In genomic region chr11:116856423-116856822, GRCh38 we compare ENCODE assay signal across 34 cellular contexts. TPM values are rescaled to one million over a fixed set of nuclear protein-coding genes. Genes with fewer than 3 reads are reported as not detected.
DNase-seq lines count a peak whose midpoint lies in the region; ATAC-seq and TF ChIP-seq lines count a peak whose summit lies in the region.
"Had no signal": no experiment of that assay in that cellular context is flagged by ENCODE, and none has a peak within 500 bp of the region (broad histone marks: within the 10 kb centered on the region; RNA-seq: fewer than 3 reads in every experiment).

No MANE protein-coding gene starts in this region.

- ATAC-seq in activated naive CD8-positive, alpha-beta T cell treated with anti-CD3 and anti-CD28 coated beads, Interleukin-2, amount 10 ng/mL, durations not matched to agents 7 days and 5 days (ENCODE audit: low read depth), result no peak
- ATAC-seq in activated naive CD8-positive, alpha-beta T cell treated with anti-CD3 and anti-CD28 coated beads, Interleukin-2, amount 50 U/mL, for 24 hours, result no peak
- no peak for ATAC-seq in HG03097 (IDR thresholded peaks at IDR 0.05; ENCODE audit: low FRiP score, unreplicated experiment)
- ATAC-seq: activated CD4-positive, CD25-positive, alpha-beta regulatory T cell treated with anti-CD3 and anti-CD28 coated beads, Interleukin-2, amount 50 U/mL, for 24 hours; activated T-cell treated with anti-CD3 and anti-CD28 coated beads, Interleukin-2, amount 50 U/mL, for 4 hours; esophagus mucosa; GM23338; left lung; stimulated activated naive CD8-positive, alpha-beta T cell treated with anti-CD3 and anti-CD28 coated beads, Interleukin-15, Interleukin-2, amounts not matched to agents 100 U/mL and 50 U/mL, for 24 hours had no signal

- peaks cover 32% of the 10 kb centered on the region for H3K36me3 Mint-ChIP-seq in activated naive CD8-positive, alpha-beta T cell treated with anti-CD3 and anti-CD28 coated beads, Interleukin-2, amount 10 ng/mL, durations not matched to agents 7 days and 5 days
- H3K36me3 Mint-ChIP-seq in activated naive CD8-positive, alpha-beta T cell treated with anti-CD3 and anti-CD28 coated beads, Interleukin-2, amount 50 U/mL, for 24 hours (ENCODE audit: low read depth), result peaks cover 33% of the 10 kb centered on the region

- H3K27me3 Mint-ChIP-seq in activated naive CD8-positive, alpha-beta T cell treated with anti-CD3 and anti-CD28 coated beads, Interleukin-2, amount 10 ng/mL, durations not matched to agents 7 days and 5 days, result no peaks in the 10 kb centered on the region
- H3K27me3 Mint-ChIP-seq in activated naive CD8-positive, alpha-beta T cell treated with anti-CD3 and anti-CD28 coated beads, Interleukin-2, amount 50 U/mL, for 24 hours, result no peaks in the 10 kb centered on the region
- H3K27me3 Mint-ChIP-seq: IgD-negative memory B cell had no signal

- peak; percentile 17 for DNase-seq in NCI-H2171 treated with DMSO at 0.1 percent for 48 hours (lab: John Stamatoyannopoulos, UW)
- DNase-seq in NCI-H2171 (lab: John Stamatoyannopoulos, UW), result no peak
- no peak for DNase-seq in activated naive CD8-positive, alpha-beta T cell treated with anti-CD3 and anti-CD28 coated beads, Interleukin-2, amount 10 ng/mL, durations not matched to agents 7 days and 5 days
- no peak for DNase-seq in activated naive CD8-positive, alpha-beta T cell treated with anti-CD3 and anti-CD28 coated beads, Interleukin-2, amount 50 U/mL, for 24 hours
- DNase-seq in dorsolateral prefrontal cortex, result no peak
- no peak for DNase-seq in substantia nigra (lab: John Stamatoyannopoulos, UW)
- DNase-seq in NOMO-1 treated with dmso at 0.1 percent for 144 hours (lab: John Stamatoyannopoulos, UW; ENCODE audit: unreplicated experiment), result no peak
- DNase-seq: activated naive CD4-positive, alpha-beta T cell treated with anti-CD3 and anti-CD28 coated beads for 36 hours; activated T-cell treated with anti-CD3 and anti-CD28 coated beads, Interleukin-2, amount 50 U/mL, for 4 hours; C1 segment of cervical spinal cord; cortex of kidney; endodermal cell; left lung; mesenchymal stem cell; NCI-H146; NCI-H2107; NCI-H446; NCI-H82; posterior cingulate gyrus; stimulated activated CD4-positive, alpha-beta T cell treated with anti-CD3 and anti-CD28 coated beads, Interleukin-1b, Interleukin-23, amount 100 ng/mL, for 48 hours; stimulated activated naive CD8-positive, alpha-beta T cell treated with anti-CD3 and anti-CD28 coated beads, Interleukin-15, Interleukin-2, amounts not matched to agents 100 U/mL and 50 U/mL, for 24 hours had no signal

- H3K4me3 Mint-ChIP-seq in activated naive CD8-positive, alpha-beta T cell treated with anti-CD3 and anti-CD28 coated beads, Interleukin-2, amount 10 ng/mL, durations not matched to agents 7 days and 5 days, result no peak overlapping the region
- H3K4me3 Mint-ChIP-seq in activated naive CD8-positive, alpha-beta T cell treated with anti-CD3 and anti-CD28 coated beads, Interleukin-2, amount 50 U/mL, for 24 hours, result no peak overlapping the region
- H3K4me3 Mint-ChIP-seq: activated naive CD4-positive, alpha-beta T cell treated with anti-CD3 and anti-CD28 coated beads for 36 hours; activated T-cell treated with anti-CD3 and anti-CD28 coated beads, Interleukin-2, amount 50 U/mL, for 4 hours; endodermal cell; GM23338; IgD-negative memory B cell had no signal

- no peak for TF ChIP-seq CTCF in dorsolateral prefrontal cortex (IDR thresholded peaks at IDR 0.05 in 54 of 56, conservative IDR thresholded peaks at IDR 0.05 in 2 of 56; ENCODE audit: low read depth in 1 of 56, partially characterized antibody in 56 of 56)

- H3K27ac Mint-ChIP-seq in activated naive CD8-positive, alpha-beta T cell treated with anti-CD3 and anti-CD28 coated beads, Interleukin-2, amount 10 ng/mL, durations not matched to agents 7 days and 5 days, result peak overlapping the region; percentile 25
- H3K27ac Mint-ChIP-seq in activated naive CD8-positive, alpha-beta T cell treated with anti-CD3 and anti-CD28 coated beads, Interleukin-2, amount 50 U/mL, for 24 hours, result no peak overlapping the region
- H3K27ac Mint-ChIP-seq: activated naive CD4-positive, alpha-beta T cell treated with anti-CD3 and anti-CD28 coated beads for 36 hours; endodermal cell; GM23338 had no signal

- intact Hi-C loops in dorsolateral prefrontal cortex (cut with DNase I), result no loop called here

- peaks cover 40% of the 10 kb centered on the region for H3K4me1 Mint-ChIP-seq in activated naive CD8-positive, alpha-beta T cell treated with anti-CD3 and anti-CD28 coated beads, Interleukin-2, amount 10 ng/mL, durations not matched to agents 7 days and 5 days
- peaks cover 46% of the 10 kb centered on the region for H3K4me1 Mint-ChIP-seq in activated naive CD8-positive, alpha-beta T cell treated with anti-CD3 and anti-CD28 coated beads, Interleukin-2, amount 50 U/mL, for 24 hours
- H3K4me1 Mint-ChIP-seq: GM23338 had no signal

- no peaks in the 10 kb centered on the region for H3K9me3 Mint-ChIP-seq in activated naive CD8-positive, alpha-beta T cell treated with anti-CD3 and anti-CD28 coated beads, Interleukin-2, amount 10 ng/mL, durations not matched to agents 7 days and 5 days
- H3K9me3 Mint-ChIP-seq in activated naive CD8-positive, alpha-beta T cell treated with anti-CD3 and anti-CD28 coated beads, Interleukin-2, amount 50 U/mL, for 24 hours, result no peaks in the 10 kb centered on the region
- H3K9me3 Mint-ChIP-seq: activated naive CD4-positive, alpha-beta T cell treated with anti-CD3 and anti-CD28 coated beads for 36 hours; activated T-cell treated with anti-CD3 and anti-CD28 coated beads, Interleukin-2, amount 50 U/mL, for 4 hours; endodermal cell; GM23338; IgD-negative memory B cell had no signal

- POLR2A ChIA-PET in activated naive CD8-positive, alpha-beta T cell treated with anti-CD3 and anti-CD28 coated beads, Interleukin-2, amount 10 ng/mL, durations not matched to agents 7 days and 5 days (lab: Charles Lee), result interaction anchor here (4.0 kb wide), 1 partner anchor 242 kb away, joined by 31 read pairs; the partner anchor contains the start of gene SIK3

- no peaks in the 10 kb centered on the region for H3K27me3 ChIP-seq in dorsolateral prefrontal cortex
- H3K27me3 ChIP-seq: ascending aorta, left lung, right atrium auricular region, SJSA1 had no signal

- no peak overlapping the region for H3K4me3 ChIP-seq in dorsolateral prefrontal cortex
- H3K4me3 ChIP-seq: ascending aorta, GM23338, left lung, right atrium auricular region, SJSA1 had no signal

- H3K27ac ChIP-seq in dorsolateral prefrontal cortex (peak overlapping the region in 42 of 59 donors; percentile 1 to 75 (median 45)), substantia nigra (ENCODE audit: low read depth, low read length, poor library complexity, severe bottlenecking) (peak overlapping the region; percentile 19)
- H3K27ac ChIP-seq: 22Rv1, ascending aorta, left lung, right atrium auricular region, SJSA1 had no signal

RNA-seq across cellular contexts. Expression of gene APOA1, which starts 19.0 kb away (rescaled TPM):
- under 1 TPM; 0.44 to 0.45 TPM for total RNA-seq in activated naive CD8-positive, alpha-beta T cell treated with anti-CD3 and anti-CD28 coated beads, Interleukin-2, amount 10 ng/mL, durations not matched to agents 7 days and 5 days
- total RNA-seq in dorsolateral prefrontal cortex, result 1 to 10 TPM in 16 of 120 experiments, under 1 TPM in 53, not detected in 51; 0.32 to 2.2 (median 0.72) TPM
- total RNA-seq: activated naive CD4-positive, alpha-beta T cell treated with anti-CD3 and anti-CD28 coated beads for 36 hours; fibroblast of villous mesenchyme; GM23338; SJSA1 had no signal

RNA-seq across cellular contexts. Expression of gene APOC3, which starts 26.7 kb away (rescaled TPM):
- not detected for total RNA-seq in activated naive CD8-positive, alpha-beta T cell treated with anti-CD3 and anti-CD28 coated beads, Interleukin-2, amount 10 ng/mL, durations not matched to agents 7 days and 5 days
- not detected for total RNA-seq in dorsolateral prefrontal cortex
- total RNA-seq: activated CD8-positive, alpha-beta memory T cell treated with anti-CD3 and anti-CD28 coated beads for 36 hours; activated naive CD4-positive, alpha-beta T cell treated with anti-CD3 and anti-CD28 coated beads for 36 hours; Daoy; endodermal cell; fibroblast of villous mesenchyme; GM23338; left lung; right atrium auricular region; RPMI7951; SJSA1 had no signal

RNA-seq across cellular contexts. Expression of gene APOA4, which starts 33.3 kb away (rescaled TPM):
- not detected for total RNA-seq in activated naive CD8-positive, alpha-beta T cell treated with anti-CD3 and anti-CD28 coated beads, Interleukin-2, amount 10 ng/mL, durations not matched to agents 7 days and 5 days
- total RNA-seq in dorsolateral prefrontal cortex, result not detected
- total RNA-seq: activated CD8-positive, alpha-beta memory T cell treated with anti-CD3 and anti-CD28 coated beads for 36 hours; activated naive CD4-positive, alpha-beta T cell treated with anti-CD3 and anti-CD28 coated beads for 36 hours; activated T-cell treated with anti-CD3 and anti-CD28 coated beads, Interleukin-2, amount 50 U/mL, for 4 hours; Daoy; esophagus mucosa; fibroblast of villous mesenchyme; GM23338; left lung; right atrium auricular region; RPMI7951; SJSA1 had no signal
